18 cellular contexts compared by ENCODE assay signal in the genomic region with DNA sequence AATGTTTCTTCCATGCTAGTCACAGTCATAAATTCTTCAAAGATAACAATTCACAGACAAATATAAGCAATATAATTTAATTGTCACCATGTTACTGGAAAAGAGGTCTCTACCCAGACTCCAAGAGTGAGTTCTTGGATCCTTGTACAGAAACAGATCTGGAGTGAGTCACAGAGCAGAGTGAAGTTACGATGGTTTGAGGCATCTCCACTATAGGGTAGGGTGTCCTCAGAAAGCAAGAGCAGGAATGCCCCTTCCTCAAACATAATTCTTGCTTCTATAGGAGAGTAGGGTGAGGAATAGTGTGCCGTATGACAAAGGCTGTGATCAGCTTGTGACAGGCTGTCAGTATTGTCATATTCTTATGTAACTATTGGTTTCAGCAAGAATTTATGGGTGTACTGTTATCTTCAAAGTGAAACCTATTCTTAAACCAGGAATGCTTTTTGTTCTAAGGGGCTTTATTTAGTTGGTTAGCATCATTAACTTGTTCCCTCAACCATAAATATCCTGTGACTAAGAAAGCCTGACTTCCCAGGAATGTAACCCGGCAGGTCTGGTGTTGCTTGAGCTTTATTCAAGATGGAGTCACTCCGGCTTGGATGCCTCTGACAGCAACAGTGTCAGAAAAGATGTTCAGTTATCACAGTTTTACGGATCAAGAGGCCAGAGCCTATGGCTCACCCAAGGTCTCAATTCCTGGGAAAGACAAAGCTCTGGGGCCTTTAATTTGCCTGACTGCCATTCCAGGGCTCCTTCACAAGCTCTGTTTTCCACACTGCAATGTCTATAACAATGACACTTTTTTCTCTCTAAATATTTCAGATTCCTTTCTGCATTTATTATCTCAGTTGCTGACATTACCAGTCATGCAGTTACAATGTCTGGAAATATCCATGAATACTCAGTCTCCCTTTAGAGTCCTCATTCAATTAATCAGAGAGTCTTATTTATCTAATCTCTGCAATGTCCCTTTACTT.
DNase-seq lines count a peak whose midpoint lies in the region; ATAC-seq and TF ChIP-seq lines count a peak whose summit lies in the region.
"Had no signal": no experiment of that assay in that cellular context is flagged by ENCODE, and none has a peak within 500 bp of the region (broad histone marks: within the 10 kb centered on the region; RNA-seq: fewer than 3 reads in every experiment).

No MANE protein-coding gene starts in this region.

- DNase-seq in AG10803 (ENCODE audit: low read depth): peak; percentile 68
- DNase-seq in RWPE1 (ENCODE audit: low spot score): peak; percentile 23
- peak; percentile 25 to 56 for DNase-seq in foreskin keratinocyte
- DNase-seq in neural progenitor cell (ENCODE audit: low spot score): peak; percentile 15
- DNase-seq in SHP77 (lab: John Stamatoyannopoulos, UW): no peak
- no peak for DNase-seq in stimulated activated CD4-positive, alpha-beta T cell treated with anti-CD3 and anti-CD28 coated beads, Interleukin-2, amount 100 ng/mL, for 24 hours
- no peak for DNase-seq in SKM-1 treated with dmso at 0.1 percent for 144 hours (lab: John Stamatoyannopoulos, UW; ENCODE audit: unreplicated experiment)
- DNase-seq: H7; head of caudate nucleus; NCI-H526; stimulated activated naive CD8-positive, alpha-beta T cell treated with anti-CD3 and anti-CD28 coated beads, Interleukin-15, Interleukin-2, amounts not matched to agents 100 U/mL and 50 U/mL, for 24 hours; transverse colon had no signal

- H3K4me3 ChIP-seq in AG10803 (ENCODE audit: low read length) (no peak overlapping the region), neural progenitor cell (no peak overlapping the region)
- H3K4me3 ChIP-seq: right atrium auricular region, transverse colon had no signal

- H3K36me3 Mint-ChIP-seq in neural progenitor cell: no peaks in the 10 kb centered on the region
- H3K36me3 Mint-ChIP-seq: memory B cell had no signal

- no peaks in the 10 kb centered on the region for H3K79me2 ChIP-seq in neural progenitor cell (ENCODE audit: low read depth)

- H3K9me3 Mint-ChIP-seq in neural progenitor cell: peaks cover 4% of the 10 kb centered on the region
- H3K9me3 Mint-ChIP-seq: activated T-helper 1 cell treated with anti-CD3 and anti-CD28 coated beads, Interleukin-12 subunit alpha, Interleukin-12 subunit beta, Interleukin-2, Interleukin-4 antibody, amounts not matched to agents 30 ng/mL and 10 ng/mL and 1 ng/mL, durations not matched to agents 14 hours and 24 hours and 36 hours had no signal

- H3K4me2 ChIP-seq in neural progenitor cell: no peak overlapping the region

- H3K27me3 Mint-ChIP-seq in neural progenitor cell (ENCODE audit: insufficient read depth, low read depth): no peaks in the 10 kb centered on the region
- H3K27me3 Mint-ChIP-seq: memory B cell had no signal

- H3K27ac ChIP-seq in RWPE1 (no peak overlapping the region), foreskin keratinocyte (no peak overlapping the region), neural progenitor cell (no peak overlapping the region)
- H3K27ac ChIP-seq: right atrium auricular region, transverse colon had no signal

- no peak overlapping the region for H3K27ac Mint-ChIP-seq in neural progenitor cell
- H3K27ac Mint-ChIP-seq: activated T-helper 1 cell treated with anti-CD3 and anti-CD28 coated beads, Interleukin-12 subunit alpha, Interleukin-12 subunit beta, Interleukin-2, Interleukin-4 antibody, amounts not matched to agents 30 ng/mL and 10 ng/mL and 1 ng/mL, durations not matched to agents 14 hours and 24 hours and 36 hours; memory B cell had no signal

- CTCF ChIA-PET in RWPE1 (lab: Yijun Ruan, JAX): no interaction called here

- H3K4me1 ChIP-seq in foreskin keratinocyte: no peaks in the 10 kb centered on the region
- no peaks in the 10 kb centered on the region for H3K4me1 ChIP-seq in neural progenitor cell
- H3K4me1 ChIP-seq: right atrium auricular region, transverse colon had no signal

- no peaks in the 10 kb centered on the region for H4K20me1 ChIP-seq in neural progenitor cell (ENCODE audit: low read depth)

- H3K9me3 ChIP-seq in neural progenitor cell (ENCODE audit: low read depth): peaks cover 5% of the 10 kb centered on the region
- H3K9me3 ChIP-seq: transverse colon had no signal

- H3K27me3 ChIP-seq in foreskin keratinocyte: no peaks in the 10 kb centered on the region
- no peaks in the 10 kb centered on the region for H3K27me3 ChIP-seq in neural progenitor cell
- H3K27me3 ChIP-seq: right atrium auricular region, transverse colon had no signal

- no peaks in the 10 kb centered on the region for H3K4me1 Mint-ChIP-seq in neural progenitor cell
- H3K4me1 Mint-ChIP-seq: memory B cell had no signal

- peak; percentile 66 for ATAC-seq in foreskin keratinocyte
- no peak for ATAC-seq in GM21447 (IDR thresholded peaks at IDR 0.05; ENCODE audit: unreplicated experiment)
- ATAC-seq: activated CD4-positive, CD25-positive, alpha-beta regulatory T cell treated with anti-CD3 and anti-CD28 coated beads, Interleukin-2, amount 50 U/mL, for 24 hours; esophagus mucosa; stimulated activated naive CD8-positive, alpha-beta T cell treated with anti-CD3 and anti-CD28 coated beads, Interleukin-15, Interleukin-2, amounts not matched to agents 100 U/mL and 50 U/mL, for 24 hours had no signal

- H2AFZ ChIP-seq in neural progenitor cell (replicated peaks): no peak overlapping the region

- no peak overlapping the region for H3K4me3 Mint-ChIP-seq in neural progenitor cell
- H3K4me3 Mint-ChIP-seq: activated T-helper 1 cell treated with anti-CD3 and anti-CD28 coated beads, Interleukin-12 subunit alpha, Interleukin-12 subunit beta, Interleukin-2, Interleukin-4 antibody, amounts not matched to agents 30 ng/mL and 10 ng/mL and 1 ng/mL, durations not matched to agents 14 hours and 24 hours and 36 hours; memory B cell had no signal

- no peaks in the 10 kb centered on the region for H3F3A ChIP-seq in neural progenitor cell (ENCODE audit: low read depth)

- POLR2A ChIA-PET in RWPE1 (lab: Yijun Ruan, JAX; ENCODE audit: low non-redundant PET): no interaction called here

- TF ChIP-seq CTCF in AG10803 (conservative IDR thresholded peaks at IDR 0.05; ENCODE audit: low read length): no peak
- no peak for TF ChIP-seq CTCF in RWPE1 (conservative IDR thresholded peaks at IDR 0.05; ENCODE audit: low read depth)
- no peak for TF ChIP-seq CTCF in foreskin keratinocyte (conservative IDR thresholded peaks at IDR 0.05)
- TF ChIP-seq CTCF in neural progenitor cell (IDR thresholded peaks at IDR 0.05): no peak

- no peak overlapping the region for H3K9ac ChIP-seq in neural progenitor cell

- H3K36me3 ChIP-seq in neural progenitor cell: no peaks in the 10 kb centered on the region
- H3K36me3 ChIP-seq: right atrium auricular region, transverse colon had no signal

Comparison
In these comparisons a context has a peak if more than half of its experiments do, and no peak if none do; other contexts are left out.
1. DNase-seq: peak in AG10803 (single experiment), RWPE1 (single experiment), foreskin keratinocyte (2 of 2) and neural progenitor cell (single experiment); none in SHP77 (0 of 2), stimulated activated CD4-positive, alpha-beta T cell treated with anti-CD3 and anti-CD28 coated beads, Interleukin-2, amount 100 ng/mL, for 24 hours (0 of 2) and SKM-1 treated with dmso at 0.1 percent for 144 hours (single experiment).